20 cellular contexts compared by ENCODE assay signal in genomic region chr4:23097251-23097650, GRCh38.
DNase-seq lines count a peak whose midpoint lies in the region; ATAC-seq and TF ChIP-seq lines count a peak whose summit lies in the region.
"Had no signal": no experiment of that assay in that cellular context is flagged by ENCODE, and none has a peak within 500 bp of the region (broad histone marks: within the 10 kb centered on the region; RNA-seq: fewer than 3 reads in every experiment).

No MANE protein-coding gene starts in this region.

- H3K27ac Mint-ChIP-seq in T-helper 2 cell treated with Interferon-gamma antibody and Interleukin-4, amounts not matched to agents 5 μg/mL and 100 μg/mL, for 36 hours = no peak overlapping the region
- H3K27ac Mint-ChIP-seq: nephron had no signal

- H3K9me3 ChIP-seq in RWPE2 (ENCODE audit: severe bottlenecking) = peaks cover 2% of the 10 kb centered on the region
- H3K9me3 ChIP-seq: gastrocnemius medialis, testis had no signal

- ATAC-seq in RWPE2 (ENCODE audit: low read depth) (peak; percentile 78), HG03378 (IDR thresholded peaks at IDR 0.05; ENCODE audit: unreplicated experiment) (no peak)
- ATAC-seq: gastrocnemius medialis, Panc1 had no signal

- no peaks in the 10 kb centered on the region for H3K36me3 ChIP-seq in RWPE2 (ENCODE audit: low read depth)
- H3K36me3 ChIP-seq: cardiac muscle cell, gastrocnemius medialis had no signal

- no peak overlapping the region for H3K4me3 Mint-ChIP-seq in T-helper 2 cell treated with Interferon-gamma antibody and Interleukin-4, amounts not matched to agents 5 μg/mL and 100 μg/mL, for 36 hours
- H3K4me3 Mint-ChIP-seq: nephron had no signal

- H3K27me3 Mint-ChIP-seq in T-helper 2 cell treated with Interferon-gamma antibody and Interleukin-4, amounts not matched to agents 5 μg/mL and 100 μg/mL, for 36 hours (ENCODE audit: low read depth) = no peaks in the 10 kb centered on the region

- TF ChIP-seq CTCF in AG09309 (IDR thresholded peaks at IDR 0.05; ENCODE audit: control insufficient read depth, insufficient read depth, low read depth, low read length, missing control alignments) = no peak
- TF ChIP-seq CTCF in RWPE2 (IDR thresholded peaks at IDR 0.05; ENCODE audit: poor library complexity, severe bottlenecking) = no peak
- TF ChIP-seq CTCF in fibroblast of villous mesenchyme (IDR thresholded peaks at IDR 0.05; ENCODE audit: insufficient read depth, low read depth, low read length) = no peak

- no peaks in the 10 kb centered on the region for H3K4me1 Mint-ChIP-seq in T-helper 2 cell treated with Interferon-gamma antibody and Interleukin-4, amounts not matched to agents 5 μg/mL and 100 μg/mL, for 36 hours (ENCODE audit: low read depth)
- H3K4me1 Mint-ChIP-seq: nephron had no signal

- H3K27ac ChIP-seq in RWPE2 (ENCODE audit: poor library complexity, severe bottlenecking) = no peak overlapping the region
- H3K27ac ChIP-seq: cardiac muscle cell, gastrocnemius medialis, testis had no signal

- peaks cover 15% of the 10 kb centered on the region for H3K9me3 Mint-ChIP-seq in T-helper 2 cell treated with Interferon-gamma antibody and Interleukin-4, amounts not matched to agents 5 μg/mL and 100 μg/mL, for 36 hours

- no peaks in the 10 kb centered on the region for H3K36me3 Mint-ChIP-seq in T-helper 2 cell treated with Interferon-gamma antibody and Interleukin-4, amounts not matched to agents 5 μg/mL and 100 μg/mL, for 36 hours (ENCODE audit: low read depth)

- no peaks in the 10 kb centered on the region for H3K27me3 ChIP-seq in RWPE2 (ENCODE audit: insufficient read depth, poor library complexity, severe bottlenecking)
- H3K27me3 ChIP-seq: cardiac muscle cell, gastrocnemius medialis, testis had no signal

- H3K4me3 ChIP-seq in AG09309 (ENCODE audit: control insufficient read depth, low read depth, low read length) (no peak overlapping the region), RWPE2 (ENCODE audit: severe bottlenecking) (no peak overlapping the region), fibroblast of villous mesenchyme (ENCODE audit: low read depth, low read length) (no peak overlapping the region)
- H3K4me3 ChIP-seq: cardiac muscle cell, gastrocnemius medialis, lung, testis had no signal

- DNase-seq in AG09309 (ENCODE audit: low read depth) (peak; percentile 16), HT1080 (ENCODE audit: low read depth) (peak; percentile 84), RWPE2 (ENCODE audit: low spot score) (no peak), fibroblast of villous mesenchyme (ENCODE audit: low read depth) (peak; percentile 53), NCI-H1048 (lab: John Stamatoyannopoulos, UW) (no peak), D341Med (ENCODE audit: low spot score) (no peak)
- no peak for DNase-seq in T-helper 2 cell treated with Interferon-gamma antibody and Interleukin-4, amounts not matched to agents 5 μg/mL and 100 μg/mL, for 36 hours (ENCODE audit: low spot score)
- DNase-seq: activated CD8-positive, alpha-beta memory T cell treated with anti-CD3 and anti-CD28 coated beads, Interleukin-2, amount 50 U/mL, for 4 hours; activated naive CD4-positive, alpha-beta T cell treated with Interleukin-2 at 50 U/mL for 16 hours; effector CD4-positive, alpha-beta T cell; gastrocnemius medialis; GOT3; NCI-H1436; stimulated activated CD4-positive, alpha-beta T cell treated with anti-CD3 and anti-CD28 coated beads, Interleukin-1b, Interleukin-23, amount 100 ng/mL, for 48 hours; testis had no signal

- H3K4me1 ChIP-seq in RWPE2 (ENCODE audit: insufficient read depth, poor library complexity, severe bottlenecking) = no peaks in the 10 kb centered on the region
- H3K4me1 ChIP-seq: gastrocnemius medialis, testis had no signal

Comparison
In these comparisons a context has a peak if more than half of its experiments do, and no peak if none do; other contexts are left out.
1. DNase-seq: peak in AG09309 (single experiment), HT1080 (single experiment) and fibroblast of villous mesenchyme (single experiment); none in RWPE2 (single experiment), NCI-H1048 (single experiment), T-helper 2 cell treated with Interferon-gamma antibody and Interleukin-4, amounts not matched to agents 5 μg/mL and 100 μg/mL, for 36 hours (single experiment) and D341Med (single experiment).